ENCODE assay signal across 28 cellular contexts in the genomic region with DNA sequence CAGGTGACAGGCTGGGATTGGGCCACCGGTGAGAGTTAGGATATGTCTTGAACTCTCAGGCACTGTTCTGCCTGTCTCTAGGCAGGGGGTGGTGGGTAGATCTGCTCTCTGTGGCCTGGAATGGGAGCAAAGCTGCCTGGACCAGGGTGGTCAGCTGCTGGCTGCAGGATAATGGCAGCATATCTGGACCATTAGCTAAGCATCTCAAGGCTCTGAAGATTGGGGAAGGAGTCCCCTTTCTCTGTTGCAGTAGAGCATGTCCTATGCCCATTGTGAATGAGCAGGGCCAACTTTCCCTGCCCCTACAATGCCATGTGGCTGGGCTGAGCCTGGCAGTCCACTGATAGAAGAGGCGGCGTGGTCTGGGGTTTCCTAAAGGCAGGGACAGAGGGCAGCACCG. TPM values are rescaled to one million over a fixed set of nuclear protein-coding genes. Genes with fewer than 3 reads are reported as not detected.
"Had no signal": no experiment of that assay in that cellular context is flagged by ENCODE, and none has a peak within 500 bp of the region (broad histone marks: within the 10 kb centered on the region; RNA-seq: fewer than 3 reads in every experiment).

No MANE protein-coding gene starts in this region.

- DNase-seq: activated CD4-positive, alpha-beta T cell treated with anti-CD3 and anti-CD28 coated beads for 4 hours; activated CD4-positive, CD25-positive, alpha-beta regulatory T cell; activated CD8-positive, alpha-beta memory T cell treated with anti-CD3 and anti-CD28 coated beads for 24 hours; activated CD8-positive, alpha-beta memory T cell treated with anti-CD3 and anti-CD28 coated beads, Interleukin-2, amount 50 U/mL, for 4 hours; activated T-cell treated with anti-CD3 and anti-CD28 coated beads, Interleukin-2, amount 50 U/mL, for 24 hours; amniotic stem cell; cerebellar nuclear complex; cortex of kidney; heart right ventricle; islet precursor cell; left cardiac atrium; nucleus accumbens; posterior cingulate gyrus; sigmoid colon; stimulated activated CD4-positive, alpha-beta T cell treated with anti-CD3 and anti-CD28 coated beads, Interleukin-15, amount 100 ng/mL, for 24 hours; stimulated activated naive B cell treated with anti-CD40 and anti-IgM and Interleukin-4, amounts not matched to agents 10 μg/mL and 1 μg/mL and 100 μg/mL, for 72 hours; testis; upper lobe of left lung had no signal

- H3K27me3 ChIP-seq: sigmoid colon, testis, upper lobe of left lung had no signal

- H3K4me3 ChIP-seq: heart right ventricle, sigmoid colon, smooth muscle cell, testis, upper lobe of left lung had no signal

- H3K27ac ChIP-seq: epithelial cell of prostate, heart right ventricle, sigmoid colon, testis, upper lobe of left lung had no signal

- H3K36me3 ChIP-seq: heart right ventricle, sigmoid colon, upper lobe of left lung had no signal

- H3K9me3 Mint-ChIP-seq: activated T-cell treated with anti-CD3 and anti-CD28 coated beads, Interleukin-2, amount 50 U/mL, for 24 hours; activated T-helper 17 cell treated with anti-CD3 and anti-CD28 coated beads, Interleukin-2, amount 50 U/mL, for 72 hours; memory B cell; stimulated activated naive B cell treated with anti-CD40 and anti-IgM and Interleukin-4, amounts not matched to agents 10 μg/mL and 1 μg/mL and 100 μg/mL, for 72 hours; T-helper 1 cell treated with Interleukin-12 subunit alpha and Interleukin-12 subunit beta and Interleukin-4 antibody, amounts not matched to agents 30 μg/mL and 1 μg/mL, for 36 hours had no signal

- H3K4me3 Mint-ChIP-seq: activated T-cell treated with anti-CD3 and anti-CD28 coated beads, Interleukin-2, amount 50 U/mL, for 24 hours; memory B cell; stimulated activated naive B cell treated with anti-CD40 and anti-IgM and Interleukin-4, amounts not matched to agents 10 μg/mL and 1 μg/mL and 100 μg/mL, for 72 hours; T-helper 1 cell treated with Interleukin-12 subunit alpha and Interleukin-12 subunit beta and Interleukin-4 antibody, amounts not matched to agents 30 μg/mL and 1 μg/mL, for 36 hours had no signal

- H3K36me3 Mint-ChIP-seq: activated naive CD8-positive, alpha-beta T cell; memory B cell; stimulated activated naive B cell treated with anti-CD40 and anti-IgM and Interleukin-4, amounts not matched to agents 10 μg/mL and 1 μg/mL and 100 μg/mL, for 72 hours had no signal

- H3K27me3 Mint-ChIP-seq: activated naive CD8-positive, alpha-beta T cell; activated T-cell treated with anti-CD3 and anti-CD28 coated beads, Interleukin-2, amount 50 U/mL, for 24 hours had no signal

- H3K27ac Mint-ChIP-seq: activated naive CD8-positive, alpha-beta T cell; memory B cell; stimulated activated naive B cell treated with anti-CD40 and anti-IgM and Interleukin-4, amounts not matched to agents 10 μg/mL and 1 μg/mL and 100 μg/mL, for 72 hours had no signal

- H3K9me3 ChIP-seq: heart right ventricle, sigmoid colon, testis, upper lobe of left lung had no signal

RNA-seq across cellular contexts. Expression of a gene that starts 34.6 kb away (rescaled TPM):
- total RNA-seq: activated T-helper 17 cell treated with anti-CD3 and anti-CD28 coated beads, Interleukin-2, amount 50 U/mL, for 72 hours; bronchial epithelial cell; fibroblast of villous mesenchyme; smooth muscle cell had no signal
- polyA plus RNA-seq: liver, neural cell, smooth muscle cell had no signal
